In genomic region chr19:42316223-42317211, GRCh38 we compare ENCODE assay signal across 9 cellular contexts. TPM values are rescaled to one million over a fixed set of nuclear protein-coding genes. Genes with fewer than 3 reads are reported as not detected.
DNase-seq lines count a peak whose midpoint lies in the region; ATAC-seq and TF ChIP-seq lines count a peak whose summit lies in the region.
"Had no signal": no experiment of that assay in that cellular context is flagged by ENCODE, and none has a peak within 500 bp of the region (broad histone marks: within the 10 kb centered on the region; RNA-seq: fewer than 3 reads in every experiment).

No MANE protein-coding gene starts in this region.

- no peak for TF ChIP-seq CTCF in GM13976 (IDR thresholded peaks at IDR 0.05; ENCODE audit: borderline replicate concordance, control extremely low read depth, extremely low read depth, insufficient read depth, missing control alignments)
- TF ChIP-seq CTCF in parathyroid adenoma (IDR thresholded peaks at IDR 0.05) = no peak
- no peak for TF ChIP-seq CTCF in CD4-positive, alpha-beta T cell (IDR thresholded peaks at IDR 0.05)

- peak overlapping the region; percentile 3 for H3K4me3 Mint-ChIP-seq in activated T-helper 2 cell treated with anti-CD3 and anti-CD28 coated beads, Interferon-gamma antibody, Interleukin-2, Interleukin-4, amounts not matched to agents 10 μg/mL and 5 μg/mL and 100 μg/mL, durations not matched to agents 14 hours and 24 hours and 36 hours (ENCODE audit: low read depth)
- no peak overlapping the region for H3K4me3 Mint-ChIP-seq in CD4-positive, alpha-beta T cell
- H3K4me3 Mint-ChIP-seq in CD8-positive, alpha-beta memory T cell = peak overlapping the region in 3 of 7 donors; percentile 1 to 51 (median 13)

- no peaks in the 10 kb centered on the region for H3K9me3 Mint-ChIP-seq in activated T-helper 2 cell treated with anti-CD3 and anti-CD28 coated beads, Interferon-gamma antibody, Interleukin-2, Interleukin-4, amounts not matched to agents 10 μg/mL and 5 μg/mL and 100 μg/mL, durations not matched to agents 14 hours and 24 hours and 36 hours
- no peaks in the 10 kb centered on the region for H3K9me3 Mint-ChIP-seq in CD4-positive, alpha-beta T cell
- no peaks in the 10 kb centered on the region for H3K9me3 Mint-ChIP-seq in CD8-positive, alpha-beta memory T cell

- DNase-seq in GM13976 (ENCODE audit: low spot score) (peak; percentile 82), M059J (ENCODE audit: low read depth) (peak; percentile 28)
- no peak for DNase-seq in activated T-helper 2 cell treated with anti-CD3 and anti-CD28 coated beads, Interferon-gamma antibody, Interleukin-2, Interleukin-4, amounts not matched to agents 10 μg/mL and 5 μg/mL and 100 μg/mL, durations not matched to agents 14 hours and 24 hours and 36 hours (ENCODE audit: low spot score)
- DNase-seq in CD4-positive, alpha-beta T cell = no peak
- no peak for DNase-seq in activated naive CD4-positive, alpha-beta T cell (lab: John Stamatoyannopoulos, UW)
- no peak for DNase-seq in CD8-positive, alpha-beta memory T cell
- DNase-seq: T1000 had no signal

- H3K9me3 ChIP-seq in parathyroid adenoma (ENCODE audit: control insufficient read depth, low read length) = no peaks in the 10 kb centered on the region
- H3K9me3 ChIP-seq in CD4-positive, alpha-beta T cell (ENCODE audit: control insufficient read depth, low read length) = no peaks in the 10 kb centered on the region
- H3K9me3 ChIP-seq in CD8-positive, alpha-beta memory T cell (ENCODE audit: low read length) = no peaks in the 10 kb centered on the region

- intact Hi-C loops in activated T-helper 2 cell treated with anti-CD3 and anti-CD28 coated beads, Interferon-gamma antibody, Interleukin-2, Interleukin-4, amounts not matched to agents 10 μg/mL and 5 μg/mL and 100 μg/mL, durations not matched to agents 14 hours and 24 hours and 36 hours (cut with micrococcal nuclease) = no loop called here
- intact Hi-C loops in CD4-positive, alpha-beta T cell (cut with DNase I, micrococcal nuclease) = no loop called here

- no peaks in the 10 kb centered on the region for H3K79me2 ChIP-seq in parathyroid adenoma

- ATAC-seq in CD4-positive, alpha-beta T cell (ENCODE audit: poor library complexity) = no peak
- no peak for ATAC-seq in GM21390 (IDR thresholded peaks at IDR 0.05; ENCODE audit: unreplicated experiment)

- peaks cover 21% of the 10 kb centered on the region for H3K4me1 ChIP-seq in parathyroid adenoma
- peaks cover 8% of the 10 kb centered on the region for H3K4me1 ChIP-seq in CD8-positive, alpha-beta memory T cell (ENCODE audit: insufficient read depth, low read length)

- no peak overlapping the region for H3K27ac Mint-ChIP-seq in activated T-helper 2 cell treated with anti-CD3 and anti-CD28 coated beads, Interferon-gamma antibody, Interleukin-2, Interleukin-4, amounts not matched to agents 10 μg/mL and 5 μg/mL and 100 μg/mL, durations not matched to agents 14 hours and 24 hours and 36 hours
- no peak overlapping the region for H3K27ac Mint-ChIP-seq in CD4-positive, alpha-beta T cell
- H3K27ac Mint-ChIP-seq in CD8-positive, alpha-beta memory T cell = peak overlapping the region in 2 of 8 donors; percentile 51 to 77

- H2AFZ ChIP-seq in parathyroid adenoma = peak overlapping the region; percentile 96

- H3K27me3 Mint-ChIP-seq in activated T-helper 2 cell treated with anti-CD3 and anti-CD28 coated beads, Interferon-gamma antibody, Interleukin-2, Interleukin-4, amounts not matched to agents 10 μg/mL and 5 μg/mL and 100 μg/mL, durations not matched to agents 14 hours and 24 hours and 36 hours (ENCODE audit: low read depth) = peaks cover 37% of the 10 kb centered on the region
- peaks cover 40% of the 10 kb centered on the region for H3K27me3 Mint-ChIP-seq in CD4-positive, alpha-beta T cell
- H3K27me3 Mint-ChIP-seq in CD8-positive, alpha-beta memory T cell = peaks cover 25 to 40% of the 10 kb centered on the region in 2 donors

- H3K9ac ChIP-seq in parathyroid adenoma = no peak overlapping the region

- H3K4me2 ChIP-seq in parathyroid adenoma (ENCODE audit: low read length) = no peak overlapping the region

- no peaks in the 10 kb centered on the region for H3K27me3 ChIP-seq in parathyroid adenoma (ENCODE audit: control insufficient read depth, insufficient read depth, low read length)
- peaks cover 27% of the 10 kb centered on the region for H3K27me3 ChIP-seq in CD4-positive, alpha-beta T cell (ENCODE audit: control insufficient read depth, insufficient read depth, low read length)
- peaks cover 25% of the 10 kb centered on the region for H3K27me3 ChIP-seq in CD8-positive, alpha-beta memory T cell (ENCODE audit: insufficient read depth, low read length, poor library complexity, severe bottlenecking)

- in situ Hi-C loops in GM13976 (cut with MboI; ENCODE audit: low sequenced_read_pairs, unreplicated experiment) = no loop called here

- no peaks in the 10 kb centered on the region for H3K36me3 ChIP-seq in parathyroid adenoma (ENCODE audit: control insufficient read depth, insufficient read depth, low read length)
- H3K36me3 ChIP-seq in CD8-positive, alpha-beta memory T cell (ENCODE audit: insufficient read depth, low read length) = no peaks in the 10 kb centered on the region

- CTCF ChIA-PET in CD4-positive, alpha-beta T cell (lab: Charles Lee) = no interaction called here
- CTCF ChIA-PET in CD8-positive, alpha-beta memory T cell (lab: Charles Lee) = no interaction called here

- POLR2A ChIA-PET in CD4-positive, alpha-beta T cell (lab: Charles Lee) = no interaction called here
- POLR2A ChIA-PET in CD8-positive, alpha-beta memory T cell (lab: Charles Lee) = no interaction called here

- peaks cover 10% of the 10 kb centered on the region for H3K4me1 Mint-ChIP-seq in activated T-helper 2 cell treated with anti-CD3 and anti-CD28 coated beads, Interferon-gamma antibody, Interleukin-2, Interleukin-4, amounts not matched to agents 10 μg/mL and 5 μg/mL and 100 μg/mL, durations not matched to agents 14 hours and 24 hours and 36 hours (ENCODE audit: low read depth)
- H3K4me1 Mint-ChIP-seq in CD4-positive, alpha-beta T cell (ENCODE audit: low read depth) = peaks cover 12% of the 10 kb centered on the region
- peaks cover 16 to 24% (median 24%) of the 10 kb centered on the region in 3 donors for H3K4me1 Mint-ChIP-seq in CD8-positive, alpha-beta memory T cell

- no peaks in the 10 kb centered on the region for H3K36me3 Mint-ChIP-seq in activated T-helper 2 cell treated with anti-CD3 and anti-CD28 coated beads, Interferon-gamma antibody, Interleukin-2, Interleukin-4, amounts not matched to agents 10 μg/mL and 5 μg/mL and 100 μg/mL, durations not matched to agents 14 hours and 24 hours and 36 hours (ENCODE audit: low read depth)
- H3K36me3 Mint-ChIP-seq in CD4-positive, alpha-beta T cell (ENCODE audit: low read depth) = no peaks in the 10 kb centered on the region
- no peaks in the 10 kb centered on the region for H3K36me3 Mint-ChIP-seq in CD8-positive, alpha-beta memory T cell

- peak overlapping the region; percentile 90 for H3K27ac ChIP-seq in parathyroid adenoma
- no peak overlapping the region for H3K27ac ChIP-seq in CD4-positive, alpha-beta T cell (ENCODE audit: low read depth, low read length)
- H3K27ac ChIP-seq in CD8-positive, alpha-beta memory T cell (ENCODE audit: low read depth, low read length) = no peak overlapping the region

- no peak overlapping the region for H3K4me3 ChIP-seq in parathyroid adenoma (ENCODE audit: low read depth, low read length)
- H3K4me3 ChIP-seq in CD8-positive, alpha-beta memory T cell (ENCODE audit: low read length) = no peak overlapping the region

RNA-seq across cellular contexts. Expression of gene TMEM145, which starts 3.4 kb away (rescaled TPM):
- total RNA-seq in M059J (2014; rRNA removed; shearing (Covaris generic)) = not detected in 2 replicates
- total RNA-seq in activated T-helper 2 cell treated with anti-CD3 and anti-CD28 coated beads, Interferon-gamma antibody, Interleukin-2, Interleukin-4, amounts not matched to agents 10 μg/mL and 5 μg/mL and 100 μg/mL, durations not matched to agents 14 hours and 24 hours and 36 hours = 0.71 and 0.85 TPM in 2 replicates
- not detected for total RNA-seq in CD4-positive, alpha-beta T cell
- under 1 TPM in 1 of 2 experiments, not detected in 1; 0.15 TPM for total RNA-seq in CD8-positive, alpha-beta memory T cell
- not detected for polyA plus RNA-seq in CD8-positive, alpha-beta memory T cell

RNA-seq across cellular contexts. Expression of gene MEGF8, which starts 8.9 kb away (rescaled TPM):
- 5.0 and 12.3 TPM in 2 replicates for total RNA-seq in M059J (2014; rRNA removed; shearing (Covaris generic))
- 9.7 and 10.3 TPM in 2 replicates for total RNA-seq in activated T-helper 2 cell treated with anti-CD3 and anti-CD28 coated beads, Interferon-gamma antibody, Interleukin-2, Interleukin-4, amounts not matched to agents 10 μg/mL and 5 μg/mL and 100 μg/mL, durations not matched to agents 14 hours and 24 hours and 36 hours
- total RNA-seq in CD4-positive, alpha-beta T cell = 1 to 10 TPM; 4.1 to 4.2 TPM
- total RNA-seq in CD8-positive, alpha-beta memory T cell = 10 to 100 TPM; 10.2 to 10.6 TPM
- 0.41 TPM for polyA plus RNA-seq in CD8-positive, alpha-beta memory T cell

RNA-seq across cellular contexts. Expression of gene PAFAH1B3, which starts 14.1 kb away (rescaled TPM):
- total RNA-seq in M059J (2014; rRNA removed; shearing (Covaris generic)) = 80.7 and 81.2 TPM in 2 replicates
- 49.3 and 50.9 TPM in 2 replicates for total RNA-seq in activated T-helper 2 cell treated with anti-CD3 and anti-CD28 coated beads, Interferon-gamma antibody, Interleukin-2, Interleukin-4, amounts not matched to agents 10 μg/mL and 5 μg/mL and 100 μg/mL, durations not matched to agents 14 hours and 24 hours and 36 hours
- total RNA-seq in CD4-positive, alpha-beta T cell = 10 to 100 TPM; 10.6 to 11.8 TPM
- total RNA-seq in CD8-positive, alpha-beta memory T cell = 10 to 100 TPM; 48.1 to 48.9 TPM
- polyA plus RNA-seq in CD8-positive, alpha-beta memory T cell = 36.9 TPM

RNA-seq across cellular contexts. Expression of gene PRR19, which starts 14.6 kb away (rescaled TPM):
- total RNA-seq in M059J (2014; rRNA removed; shearing (Covaris generic)) = 0.30 and 2.1 TPM in 2 replicates
- 0.74 and 0.91 TPM in 2 replicates for total RNA-seq in activated T-helper 2 cell treated with anti-CD3 and anti-CD28 coated beads, Interferon-gamma antibody, Interleukin-2, Interleukin-4, amounts not matched to agents 10 μg/mL and 5 μg/mL and 100 μg/mL, durations not matched to agents 14 hours and 24 hours and 36 hours
- under 1 TPM in 1 of 2 experiments, not detected in 1; 0.16 TPM for total RNA-seq in CD4-positive, alpha-beta T cell
- 1 to 10 TPM in 1 of 2 experiments, under 1 TPM in 1; 0.73 to 1.0 TPM for total RNA-seq in CD8-positive, alpha-beta memory T cell
- 0.64 TPM for polyA plus RNA-seq in CD8-positive, alpha-beta memory T cell

RNA-seq across cellular contexts. Expression of gene CIC, which starts 47.5 kb away (rescaled TPM):
- 25.7 and 30.4 TPM in 2 replicates for total RNA-seq in M059J (2014; rRNA removed; shearing (Covaris generic))
- total RNA-seq in activated T-helper 2 cell treated with anti-CD3 and anti-CD28 coated beads, Interferon-gamma antibody, Interleukin-2, Interleukin-4, amounts not matched to agents 10 μg/mL and 5 μg/mL and 100 μg/mL, durations not matched to agents 14 hours and 24 hours and 36 hours = 68.3 and 69.3 TPM in 2 replicates
- total RNA-seq in CD4-positive, alpha-beta T cell = 100 to 1,000 TPM; 114 to 119 TPM
- 10 to 100 TPM; 53.9 to 60.4 TPM for total RNA-seq in CD8-positive, alpha-beta memory T cell
- polyA plus RNA-seq in CD8-positive, alpha-beta memory T cell = 2.7 TPM

Comparison
In these comparisons a context has a peak if more than half of its experiments do, and no peak if none do; other contexts are left out.
1. DNase-seq: peak in GM13976 (single experiment) and M059J (single experiment); none in activated T-helper 2 cell treated with anti-CD3 and anti-CD28 coated beads, Interferon-gamma antibody, Interleukin-2, Interleukin-4, amounts not matched to agents 10 μg/mL and 5 μg/mL and 100 μg/mL, durations not matched to agents 14 hours and 24 hours and 36 hours (single experiment), CD4-positive, alpha-beta T cell (0 of 10), activated naive CD4-positive, alpha-beta T cell (0 of 4) and CD8-positive, alpha-beta memory T cell (0 of 5).